In genomic region chr5:43190755-43191603, GRCh38 we compare ENCODE assay signal across 9 cellular contexts. TPM values are rescaled to one million over a fixed set of nuclear protein-coding genes. Genes with fewer than 3 reads are reported as not detected.
DNase-seq lines count a peak whose midpoint lies in the region; TF ChIP-seq lines count a peak whose summit lies in the region.
"Had no signal": no experiment of that assay in that cellular context is flagged by ENCODE, and none has a peak within 500 bp of the region (broad histone marks: within the 10 kb centered on the region; RNA-seq: fewer than 3 reads in every experiment).

No MANE protein-coding gene starts in this region.

- no peak for TF ChIP-seq CTCF in prostate gland (IDR thresholded peaks at IDR 0.05)

- no peaks in the 10 kb centered on the region for H3K36me3 ChIP-seq in prostate gland

- H3K27me3 ChIP-seq in prostate gland (replicated peaks; ENCODE audit: insufficient read depth), result no peaks in the 10 kb centered on the region

- WGBS in prostate gland, result 37% methylated on average over 10 of the region's 10 CpGs

- TF ChIP-seq POLR2A in prostate gland (IDR thresholded peaks at IDR 0.05), result no peak

- intact Hi-C loops in prostate gland (cut with DNase I), result no loop called here

- peaks cover 3% of the 10 kb centered on the region for H3K4me1 ChIP-seq in prostate gland (replicated peaks)

- DNase-seq in NOMO-1 treated with DMSO at 0.1 percent for 48 hours (lab: John Stamatoyannopoulos, UW; ENCODE audit: unreplicated experiment) (peak; percentile 47), NOMO-1 treated with dmso at 0.1 percent for 144 hours (lab: John Stamatoyannopoulos, UW; ENCODE audit: unreplicated experiment) (no peak), RPMI7951 (ENCODE audit: low read depth) (peak; percentile 24), fibroblast of gingiva (ENCODE audit: low read depth) (peak; percentile 18), renal cortical epithelial cell (ENCODE audit: low read depth) (peak; percentile 47), prostate gland (ENCODE audit: low spot score) (no peak), HuH-7 (ENCODE audit: low spot score) (no peak)
- no peak for DNase-seq in stimulated activated CD4-positive, alpha-beta T cell treated with anti-CD3 and anti-CD28 coated beads, Interleukin-2, amount 100 ng/mL, for 24 hours

- no peak overlapping the region for H3K27ac ChIP-seq in prostate gland
- H3K27ac ChIP-seq: skin epidermis had no signal

- no peak overlapping the region for H3K4me3 ChIP-seq in prostate gland

- no peaks in the 10 kb centered on the region for H3K9me3 ChIP-seq in prostate gland

RNA-seq across cellular contexts. Expression of gene NIM1K, which starts 1.0 kb away (rescaled TPM):
- 0.88 and 1.4 TPM in 2 replicates for total RNA-seq in RPMI7951 (2014; rRNA removed; shearing (Covaris generic))
- total RNA-seq in renal cortical epithelial cell, result 0.80 TPM in 1 of 2 replicates, not detected in the other
- total RNA-seq in prostate gland, result under 1 TPM in 1 of 2 donors, not detected in 1; 0.14 TPM

Comparison
In these comparisons a context has a peak if more than half of its experiments do, and no peak if none do; other contexts are left out.
1. DNase-seq: peak in NOMO-1 treated with DMSO at 0.1 percent for 48 hours (single experiment), RPMI7951 (single experiment), fibroblast of gingiva (single experiment) and renal cortical epithelial cell (single experiment); none in NOMO-1 treated with dmso at 0.1 percent for 144 hours (single experiment), stimulated activated CD4-positive, alpha-beta T cell treated with anti-CD3 and anti-CD28 coated beads, Interleukin-2, amount 100 ng/mL, for 24 hours (0 of 2), prostate gland (single experiment) and HuH-7 (single experiment).